In the genomic region with DNA sequence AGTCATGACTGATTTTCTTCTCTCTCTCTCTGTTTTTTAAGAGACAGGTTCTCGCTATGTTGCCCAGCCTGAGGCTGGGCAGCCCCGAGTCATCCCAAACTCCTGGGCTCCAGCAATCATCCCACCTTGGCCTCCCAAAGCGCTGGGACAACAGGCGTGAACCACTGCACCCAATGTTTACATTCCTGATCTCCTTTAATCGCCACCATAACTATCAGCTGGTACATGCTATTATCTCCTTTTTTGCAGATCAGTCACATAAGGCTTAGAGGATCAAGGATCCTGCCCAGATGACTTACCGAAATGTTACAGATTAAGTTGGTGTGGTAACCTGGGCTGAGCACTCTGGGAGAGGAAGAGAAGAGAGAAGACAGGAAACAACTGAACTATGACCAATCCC, we compare ENCODE assay signal across 1 cellular context.
TF ChIP-seq lines count a peak whose summit lies in the region.

No MANE protein-coding gene starts in this region.

TF ChIP-seq in HepG2, 621 proteins besides CTCF, POLR2A, EP300 and RAD21:
- TF ChIP-seq, protein P1, sequence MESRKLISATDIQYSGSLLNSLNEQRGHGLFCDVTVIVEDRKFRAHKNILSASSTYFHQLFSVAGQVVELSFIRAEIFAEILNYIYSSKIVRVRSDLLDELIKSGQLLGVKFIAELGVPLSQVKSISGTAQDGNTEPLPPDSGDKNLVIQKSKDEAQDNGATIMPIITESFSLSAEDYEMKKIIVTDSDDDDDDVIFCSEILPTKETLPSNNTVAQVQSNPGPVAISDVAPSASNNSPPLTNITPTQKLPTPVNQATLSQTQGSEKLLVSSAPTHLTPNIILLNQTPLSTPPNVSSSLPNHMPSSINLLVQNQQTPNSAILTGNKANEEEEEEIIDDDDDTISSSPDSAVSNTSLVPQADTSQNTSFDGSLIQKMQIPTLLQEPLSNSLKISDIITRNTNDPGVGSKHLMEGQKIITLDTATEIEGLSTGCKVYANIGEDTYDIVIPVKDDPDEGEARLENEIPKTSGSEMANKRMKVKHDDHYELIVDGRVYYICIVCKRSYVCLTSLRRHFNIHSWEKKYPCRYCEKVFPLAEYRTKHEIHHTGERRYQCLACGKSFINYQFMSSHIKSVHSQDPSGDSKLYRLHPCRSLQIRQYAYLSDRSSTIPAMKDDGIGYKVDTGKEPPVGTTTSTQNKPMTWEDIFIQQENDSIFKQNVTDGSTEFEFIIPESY (CRISPR knock-in tag; IDR thresholded peaks at IDR 0.05): peak; percentile 77; the same call in 1 of the 2 replicates
- TF ChIP-seq NR3C1 (CRISPR knock-in tag; IDR thresholded peaks at IDR 0.05): no peak
